Comparison of ENCODE assay signal across 16 cellular contexts in genomic region chr15:33069161-33069560, GRCh38.
DNase-seq lines count a peak whose midpoint lies in the region; ATAC-seq, FAIRE-seq and TF ChIP-seq lines count a peak whose summit lies in the region.
"Had no signal": no experiment of that assay in that cellular context is flagged by ENCODE, and none has a peak within 500 bp of the region (broad histone marks: within the 10 kb centered on the region; RNA-seq: fewer than 3 reads in every experiment).

No MANE protein-coding gene starts in this region.

- no peak overlapping the region for H3K4me3 ChIP-seq in HepG2 (replicated peaks in 1 of 3; ENCODE audit: insufficient read depth in 1 of 3, low read depth in 2 of 3, low read length in 3 of 3)
- H3K4me3 ChIP-seq in right lobe of liver = no peak overlapping the region
- H3K4me3 ChIP-seq in neuronal stem cell (ENCODE audit: low read length in 2 of 2) = no peak overlapping the region
- H3K4me3 ChIP-seq in testis = no peak overlapping the region
- H3K4me3 ChIP-seq: sigmoid colon had no signal

- H3K27me3 ChIP-seq in HepG2 (ENCODE audit: control insufficient read depth in 1 of 2, insufficient read depth in 2 of 2, low read length in 2 of 2) = no peaks in the 10 kb centered on the region; a peak in 1 of 5 replicates
- H3K27me3 ChIP-seq in right lobe of liver = no peaks in the 10 kb centered on the region
- H3K27me3 ChIP-seq in neuronal stem cell (ENCODE audit: control insufficient read depth in 3 of 3, insufficient read depth in 3 of 3, low read depth in 1 of 3, low read length in 3 of 3) = no peaks in the 10 kb centered on the region
- H3K27me3 ChIP-seq in testis = no peaks in the 10 kb centered on the region
- H3K27me3 ChIP-seq: Peyer's patch had no signal

- TF ChIP-seq EP300 in HepG2 (IDR thresholded peaks at IDR 0.05; ENCODE audit: low read depth in 2 of 2, low read length in 2 of 2) (no peak), HepG2 (CRISPR knock-in tag; IDR thresholded peaks at IDR 0.05; ENCODE audit: borderline replicate concordance) (no peak)

- H3K4me2 ChIP-seq in HepG2 (ENCODE audit: low read depth, low read length) (peak overlapping the region; percentile 84; the same call in 1 of the 2 replicates), neuronal stem cell (ENCODE audit: insufficient read depth, low read length, poor library complexity, severe bottlenecking) (no peak overlapping the region)

- DNase-seq in HepG2 (ENCODE audit: low spot score) = no peak
- no peak for DNase-seq in right lobe of liver
- no peak for DNase-seq in epithelial cell of prostate (ENCODE audit: low read depth, low spot score)
- DNase-seq in neuronal stem cell (ENCODE audit: low spot score) = no peak
- DNase-seq in testis = no peak
- DNase-seq in cardiac septum (ENCODE audit: low spot score) = no peak
- DNase-seq: ACHN; activated CD4-positive, alpha-beta T cell treated with anti-CD3 and anti-CD28 coated beads for 48 hours; activated T-cell treated with anti-CD3 and anti-CD28 coated beads, Interleukin-2, amount 50 U/mL, for 48 hours; NCI-H1436 treated with DMSO at 0.1 percent for 48 hours; NCI-H524; sigmoid colon had no signal

- TF ChIP-seq POLR2A in HepG2 (IDR thresholded peaks at IDR 0.05; ENCODE audit: insufficient read depth in 1 of 2, low read depth in 2 of 2, low read length in 2 of 2) (no peak), right lobe of liver (IDR thresholded peaks at IDR 0.05) (no peak), testis (IDR thresholded peaks at IDR 0.05) (no peak)

- intact Hi-C loops in HepG2 (cut with micrococcal nuclease; ENCODE audit: unreplicated experiment) = loop anchor here (5.0 kb wide), 1 partner anchor 47 kb away; no protein-coding TSS in a partner anchor
- intact Hi-C loops in right lobe of liver (cut with DNase I) = loop anchor here in 1 of 2 donors (5.0 kb wide), 1 partner anchor 248 kb away; no protein-coding TSS in a partner anchor
- intact Hi-C loops in testis (cut with DNase I; ENCODE audit: low total_unique reads) = no loop called here
- intact Hi-C loops in cardiac septum (cut with DNase I) = no loop called here

- CTCF ChIA-PET in HepG2 (lab: Yijun Ruan, JAX; ENCODE audit: low intra/inter-chr PET ratio, low total read pairs) = no interaction called here

- TF ChIP-seq CTCF in HepG2 (CRISPR knock-in tag; IDR thresholded peaks at IDR 0.05) = no peak
- TF ChIP-seq CTCF in right lobe of liver (IDR thresholded peaks at IDR 0.05) = no peak
- no peak for TF ChIP-seq CTCF in testis (IDR thresholded peaks at IDR 0.05)

- H2BK12ac ChIP-seq in neuronal stem cell (ENCODE audit: low read length) = no peak overlapping the region

- H3K18ac ChIP-seq in neuronal stem cell (ENCODE audit: low read length) = no peak overlapping the region

- no peaks in the 10 kb centered on the region for H3K79me2 ChIP-seq in HepG2 (ENCODE audit: insufficient read depth, low read length)

- peaks cover 37% of the 10 kb centered on the region for H3K4me1 ChIP-seq in HepG2 (ENCODE audit: insufficient read depth, low read length)
- no peaks in the 10 kb centered on the region for H3K4me1 ChIP-seq in right lobe of liver
- H3K4me1 ChIP-seq in neuronal stem cell (ENCODE audit: control insufficient read depth in 2 of 2, insufficient read depth in 1 of 2, low read depth in 1 of 2, low read length in 2 of 2) = peaks cover 19 to 21% of the 10 kb centered on the region in 2 donors
- H3K4me1 ChIP-seq in testis = no peaks in the 10 kb centered on the region

- no peaks in the 10 kb centered on the region for H3K79me1 ChIP-seq in neuronal stem cell (ENCODE audit: low read depth, low read length)

- POLR2A ChIA-PET in HepG2 (lab: Yijun Ruan, JAX) = interaction anchor here (0.9 kb wide), 1 partner anchor 132 kb away, joined by 3 read pairs; no protein-coding TSS in a partner anchor

- H2AFZ ChIP-seq in HepG2 (ENCODE audit: low read length) = no peak overlapping the region
- peak overlapping the region; percentile 82 for H2AFZ ChIP-seq in neuronal stem cell (ENCODE audit: low read length)

- no peak overlapping the region for H2BK15ac ChIP-seq in neuronal stem cell (ENCODE audit: low read length)

- H3K9me3 ChIP-seq in HepG2 (ENCODE audit: low read length) (no peaks in the 10 kb centered on the region), right lobe of liver (no peaks in the 10 kb centered on the region), neuronal stem cell (replicated peaks in 1 of 2; ENCODE audit: control insufficient read depth in 2 of 2, insufficient read depth in 1 of 2, low read depth in 1 of 2, low read length in 2 of 2) (no peaks in the 10 kb centered on the region), testis (no peaks in the 10 kb centered on the region)
- H3K9me3 ChIP-seq: sigmoid colon had no signal

- no peak for TF ChIP-seq RAD21 in HepG2 (CRISPR knock-in tag; IDR thresholded peaks at IDR 0.05)

- H3K9ac ChIP-seq in HepG2 (ENCODE audit: insufficient read depth, low read depth, low read length) = no peak overlapping the region
- no peak overlapping the region for H3K9ac ChIP-seq in neuronal stem cell (ENCODE audit: low read depth, low read length, poor library complexity)

- no peak overlapping the region for H4K8ac ChIP-seq in neuronal stem cell (ENCODE audit: low read depth, low read length)

- H3K23ac ChIP-seq in neuronal stem cell (ENCODE audit: low read depth, low read length, poor library complexity) = no peak overlapping the region

- in situ Hi-C loops in HepG2 (cut with HindIII; ENCODE audit: extremely low pct_ligation_motif_present, low pct_unique_long_range_greater_than_20kb) = no loop called here

- no peak overlapping the region for H4K91ac ChIP-seq in neuronal stem cell (ENCODE audit: low read depth, low read length, poor library complexity)

- H2BK120ac ChIP-seq in neuronal stem cell (ENCODE audit: low read depth, low read length) = no peak overlapping the region

- FAIRE-seq in HepG2 (lab: Jason Lieb, UNC) = no peak
- FAIRE-seq: colon had no signal

- no peaks in the 10 kb centered on the region for H4K20me1 ChIP-seq in HepG2 (ENCODE audit: insufficient read depth, low read length)

- ATAC-seq in HepG2 (no peak), right lobe of liver (no peak), GM21423 (IDR thresholded peaks at IDR 0.05; ENCODE audit: unreplicated experiment) (no peak), GM19467 (IDR thresholded peaks at IDR 0.05; ENCODE audit: unreplicated experiment) (no peak)

- H3K4ac ChIP-seq in neuronal stem cell (ENCODE audit: low read length) = no peak overlapping the region

- H3K27ac ChIP-seq in HepG2 (ENCODE audit: extremely low read length, insufficient read depth, low read length) (no peak overlapping the region), right lobe of liver (no peak overlapping the region), epithelial cell of prostate (peak overlapping the region; percentile 88), neuronal stem cell (replicated peaks; ENCODE audit: low read length) (no peak overlapping the region), testis (no peak overlapping the region)

- BruUV-seq in HepG2 (replicated peaks; lab: Mats Ljungman, UMichigan) = no TSS peak

- H2BK5ac ChIP-seq in neuronal stem cell (ENCODE audit: low read length) = no peak overlapping the region

- H3K36me3 ChIP-seq in HepG2 (replicated peaks in 1 of 2; ENCODE audit: control insufficient read depth in 1 of 2, insufficient read depth in 2 of 2, low read length in 2 of 2) (no peaks in the 10 kb centered on the region), right lobe of liver (no peaks in the 10 kb centered on the region), neuronal stem cell (replicated peaks in 1 of 2; ENCODE audit: control insufficient read depth in 2 of 2, insufficient read depth in 2 of 2, low read length in 2 of 2) (no peaks in the 10 kb centered on the region), testis (ENCODE audit: low read depth, missing control alignments) (no peaks in the 10 kb centered on the region)
- H3K36me3 ChIP-seq: Peyer's patch, sigmoid colon had no signal

- H2AK5ac ChIP-seq in neuronal stem cell (ENCODE audit: low read depth, low read length) = no peak overlapping the region

- no peak overlapping the region for H3K14ac ChIP-seq in neuronal stem cell (ENCODE audit: low read length)

TF ChIP-seq in HepG2, 621 proteins besides CTCF, POLR2A, EP300 and RAD21 (continues in another document):
- TF ChIP-seq DZIP1 (CRISPR knock-in tag; IDR thresholded peaks at IDR 0.05) = no peak
- TF ChIP-seq ZSCAN9 (CRISPR knock-in tag; IDR thresholded peaks at IDR 0.05; ENCODE audit: borderline replicate concordance) = no peak
- TF ChIP-seq ZNF335 (CRISPR knock-in tag; IDR thresholded peaks at IDR 0.05) = no peak
